ENCODE assay signal across 13 cellular contexts in genomic region chr14:61454545-61454944, GRCh38.
DNase-seq lines count a peak whose midpoint lies in the region; ATAC-seq and TF ChIP-seq lines count a peak whose summit lies in the region.
"Had no signal": no experiment of that assay in that cellular context is flagged by ENCODE, and none has a peak within 500 bp of the region (broad histone marks: within the 10 kb centered on the region; RNA-seq: fewer than 3 reads in every experiment).

No MANE protein-coding gene starts in this region.

- CTCF ChIA-PET in Calu3 (lab: Charles Lee), result no interaction called here

- POLR2A ChIA-PET in naive thymus-derived CD8-positive, alpha-beta T cell (lab: Charles Lee), result interaction anchor here (0.7 to 1.3 kb wide), 3 partner anchors 21 to 131 kb away, joined by 4 to 5 read pairs (median 4); no protein-coding TSS in a partner anchor

- H3K36me3 ChIP-seq in KOPT-K1 (ENCODE audit: insufficient read depth, low read length) (peaks cover 84% of the 10 kb centered on the region), mucosa of descending colon (ENCODE audit: low read depth) (no peaks in the 10 kb centered on the region)

- no peak overlapping the region for H3K4me3 ChIP-seq in mucosa of descending colon
- H3K4me3 ChIP-seq: thyroid gland had no signal

- H3K4me1 ChIP-seq in mucosa of descending colon (ENCODE audit: low read depth), result no peaks in the 10 kb centered on the region
- H3K4me1 ChIP-seq: thyroid gland had no signal

- ATAC-seq in naive thymus-derived CD8-positive, alpha-beta T cell, result no peak
- no peak for ATAC-seq in mucosa of descending colon
- ATAC-seq: sciatic nerve had no signal

- no peaks in the 10 kb centered on the region for H3K27me3 Mint-ChIP-seq in activated naive CD8-positive, alpha-beta T cell treated with anti-CD3 and anti-CD28 coated beads for 36 hours
- H3K27me3 Mint-ChIP-seq in naive thymus-derived CD8-positive, alpha-beta T cell, result no peaks in the 10 kb centered on the region
- H3K27me3 Mint-ChIP-seq in Calu3 (ENCODE audit: unreplicated experiment), result no peaks in the 10 kb centered on the region
- H3K27me3 Mint-ChIP-seq: IgD-negative memory B cell had no signal

- no TSS peak for BruUV-seq in Calu3 (replicated peaks; lab: Mats Ljungman, UMichigan)

- no peak for TF ChIP-seq CTCF in mucosa of descending colon (IDR thresholded peaks at IDR 0.05)
- no peak for TF ChIP-seq CTCF in Calu3 (IDR thresholded peaks at IDR 0.05; ENCODE audit: unreplicated experiment)

- DNase-seq in NCI-H82 (lab: John Stamatoyannopoulos, UW) (peak; percentile 23), NCI-H82 treated with DMSO at 0.1 percent for 48 hours (lab: John Stamatoyannopoulos, UW; ENCODE audit: unreplicated experiment) (no peak), mucosa of descending colon (no peak), Calu3 (no peak), kidney glomerular epithelial cell (lab: John Stamatoyannopoulos, UW) (no peak)
- DNase-seq in activated naive CD8-positive, alpha-beta T cell treated with anti-CD3 and anti-CD28 coated beads for 36 hours, result no peak
- no peak for DNase-seq in naive thymus-derived CD8-positive, alpha-beta T cell
- DNase-seq: NCI-H2107, T1000 had no signal

- H3K27ac Mint-ChIP-seq in activated naive CD8-positive, alpha-beta T cell treated with anti-CD3 and anti-CD28 coated beads for 36 hours, result peak overlapping the region; percentile 99
- H3K27ac Mint-ChIP-seq in naive thymus-derived CD8-positive, alpha-beta T cell, result peak overlapping the region; percentile 87 to 97 (median 94)
- no peak overlapping the region for H3K27ac Mint-ChIP-seq in Calu3 (ENCODE audit: unreplicated experiment)
- H3K27ac Mint-ChIP-seq: IgD-negative memory B cell had no signal

- no peaks in the 10 kb centered on the region for H3K9me3 ChIP-seq in KOPT-K1 (ENCODE audit: insufficient read depth, low read length, poor library complexity, severe bottlenecking)
- H3K9me3 ChIP-seq in mucosa of descending colon, result no peaks in the 10 kb centered on the region
- H3K9me3 ChIP-seq: thyroid gland had no signal

- peak overlapping the region; percentile 27 for H3K4me3 Mint-ChIP-seq in activated naive CD8-positive, alpha-beta T cell treated with anti-CD3 and anti-CD28 coated beads for 36 hours
- H3K4me3 Mint-ChIP-seq in naive thymus-derived CD8-positive, alpha-beta T cell, result peak overlapping the region; percentile 19 to 85 (median 55)
- H3K4me3 Mint-ChIP-seq in Calu3 (ENCODE audit: low read depth, unreplicated experiment), result no peak overlapping the region
- H3K4me3 Mint-ChIP-seq: IgD-negative memory B cell had no signal

- intact Hi-C loops in mucosa of descending colon (cut with DNase I, micrococcal nuclease) (no loop called here), Calu3 (cut with micrococcal nuclease; ENCODE audit: unreplicated experiment) (no loop called here)

- H3K36me3 Mint-ChIP-seq in activated naive CD8-positive, alpha-beta T cell treated with anti-CD3 and anti-CD28 coated beads for 36 hours, result peaks cover 86% of the 10 kb centered on the region
- H3K36me3 Mint-ChIP-seq in naive thymus-derived CD8-positive, alpha-beta T cell, result peaks cover 18 to 96% (median 58%) of the 10 kb centered on the region in 3 donors
- peaks cover 5% of the 10 kb centered on the region for H3K36me3 Mint-ChIP-seq in Calu3 (ENCODE audit: insufficient read depth, unreplicated experiment)
- H3K36me3 Mint-ChIP-seq: IgD-negative memory B cell had no signal

- H3K9me3 Mint-ChIP-seq in activated naive CD8-positive, alpha-beta T cell treated with anti-CD3 and anti-CD28 coated beads for 36 hours, result peaks cover 2% of the 10 kb centered on the region
- H3K9me3 Mint-ChIP-seq in naive thymus-derived CD8-positive, alpha-beta T cell, result peaks cover 0 to 2% (median 0%) of the 10 kb centered on the region in 9 donors
- no peaks in the 10 kb centered on the region for H3K9me3 Mint-ChIP-seq in Calu3 (ENCODE audit: low read depth, unreplicated experiment)
- H3K9me3 Mint-ChIP-seq: IgD-negative memory B cell had no signal

- peaks cover 80% of the 10 kb centered on the region for H3K4me1 Mint-ChIP-seq in activated naive CD8-positive, alpha-beta T cell treated with anti-CD3 and anti-CD28 coated beads for 36 hours
- H3K4me1 Mint-ChIP-seq in naive thymus-derived CD8-positive, alpha-beta T cell, result peaks cover 54 to 95% (median 89%) of the 10 kb centered on the region in 4 donors
- H3K4me1 Mint-ChIP-seq in Calu3 (ENCODE audit: low read depth, unreplicated experiment), result no peaks in the 10 kb centered on the region

- H3K27ac ChIP-seq in KOPT-K1 (ENCODE audit: low read depth, low read length, poor library complexity, severe bottlenecking), result peak overlapping the region; percentile 100
- H3K27ac ChIP-seq: thyroid gland had no signal
